ENCODE assay signal across 1 cellular context in genomic region chr1:91827094-91828006, GRCh38.
TF ChIP-seq lines count a peak whose summit lies in the region.

No MANE protein-coding gene starts in this region.

TF ChIP-seq in HepG2, 621 proteins besides CTCF, POLR2A, EP300 and RAD21 (continued from another document and continues in another):
- TF ChIP-seq, protein P1, sequence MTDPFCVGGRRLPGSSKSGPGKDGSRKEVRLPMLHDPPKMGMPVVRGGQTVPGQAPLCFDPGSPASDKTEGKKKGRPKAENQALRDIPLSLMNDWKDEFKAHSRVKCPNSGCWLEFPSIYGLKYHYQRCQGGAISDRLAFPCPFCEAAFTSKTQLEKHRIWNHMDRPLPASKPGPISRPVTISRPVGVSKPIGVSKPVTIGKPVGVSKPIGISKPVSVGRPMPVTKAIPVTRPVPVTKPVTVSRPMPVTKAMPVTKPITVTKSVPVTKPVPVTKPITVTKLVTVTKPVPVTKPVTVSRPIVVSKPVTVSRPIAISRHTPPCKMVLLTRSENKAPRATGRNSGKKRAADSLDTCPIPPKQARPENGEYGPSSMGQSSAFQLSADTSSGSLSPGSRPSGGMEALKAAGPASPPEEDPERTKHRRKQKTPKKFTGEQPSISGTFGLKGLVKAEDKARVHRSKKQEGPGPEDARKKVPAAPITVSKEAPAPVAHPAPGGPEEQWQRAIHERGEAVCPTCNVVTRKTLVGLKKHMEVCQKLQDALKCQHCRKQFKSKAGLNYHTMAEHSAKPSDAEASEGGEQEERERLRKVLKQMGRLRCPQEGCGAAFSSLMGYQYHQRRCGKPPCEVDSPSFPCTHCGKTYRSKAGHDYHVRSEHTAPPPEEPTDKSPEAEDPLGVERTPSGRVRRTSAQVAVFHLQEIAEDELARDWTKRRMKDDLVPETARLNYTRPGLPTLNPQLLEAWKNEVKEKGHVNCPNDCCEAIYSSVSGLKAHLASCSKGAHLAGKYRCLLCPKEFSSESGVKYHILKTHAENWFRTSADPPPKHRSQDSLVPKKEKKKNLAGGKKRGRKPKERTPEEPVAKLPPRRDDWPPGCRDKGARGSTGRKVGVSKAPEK (CRISPR knock-in tag; IDR thresholded peaks at IDR 0.05; ENCODE audit: borderline replicate concordance): no peak
- peak; percentile 82 for TF ChIP-seq ASH2L (IDR thresholded peaks at IDR 0.05; ENCODE audit: insufficient read length, low read depth, low read length)
- TF ChIP-seq KLF11 (CRISPR knock-in tag; IDR thresholded peaks at IDR 0.05): peak; percentile 46; the same call in 1 of the 2 replicates
- peak; percentile 40; the same call in 1 of the 2 replicates for TF ChIP-seq CBFB (CRISPR knock-in tag; IDR thresholded peaks at IDR 0.05)
- peak; percentile 66 for TF ChIP-seq ETV5 (CRISPR knock-in tag; IDR thresholded peaks at IDR 0.05; ENCODE audit: borderline replicate concordance)
- TF ChIP-seq BRD4 (CRISPR knock-in tag; IDR thresholded peaks at IDR 0.05): peak; percentile 70
- no peak for TF ChIP-seq ZNF619 (CRISPR knock-in tag; IDR thresholded peaks at IDR 0.05)
- TF ChIP-seq LBX2 (CRISPR knock-in tag; IDR thresholded peaks at IDR 0.05; ENCODE audit: borderline replicate concordance): no peak
- TF ChIP-seq RFX5 (IDR thresholded peaks at IDR 0.05; ENCODE audit: low read depth, low read length): no peak
- peak; percentile 66; the same call in 1 of the 2 replicates for TF ChIP-seq MYC (CRISPR knock-in tag; IDR thresholded peaks at IDR 0.05; ENCODE audit: borderline replicate concordance)
- no peak for TF ChIP-seq ZNF563 (CRISPR knock-in tag; IDR thresholded peaks at IDR 0.05)
- 0 out of 2 replicates have a peak, but pooled peaks have one; percentile 29 for TF ChIP-seq ZNF772 (CRISPR knock-in tag; IDR thresholded peaks at IDR 0.05)
- TF ChIP-seq CENPT (CRISPR knock-in tag; IDR thresholded peaks at IDR 0.05; ENCODE audit: low read depth): no peak
- 0 out of 2 replicates have a peak, but pooled peaks have one; percentile 17 for TF ChIP-seq ARID2 (CRISPR knock-in tag; IDR thresholded peaks at IDR 0.05; ENCODE audit: borderline replicate concordance)
- no peak for TF ChIP-seq RBM39 (IDR thresholded peaks at IDR 0.05; ENCODE audit: low read depth, low read length, poor library complexity, severe bottlenecking)
- TF ChIP-seq ZNF354B (CRISPR knock-in tag; IDR thresholded peaks at IDR 0.05): no peak
- no peak for TF ChIP-seq SMARCC2 (IDR thresholded peaks at IDR 0.05)
- TF ChIP-seq MEIS2 (CRISPR knock-in tag; IDR thresholded peaks at IDR 0.05): peak; percentile 77
- no peak for TF ChIP-seq CREB1 (IDR thresholded peaks at IDR 0.05)
- TF ChIP-seq CREB1 (CRISPR knock-in tag; IDR thresholded peaks at IDR 0.05): peak; percentile 48
- peak; percentile 64; the same call in 1 of the 2 replicates for TF ChIP-seq SP5 (CRISPR knock-in tag; IDR thresholded peaks at IDR 0.05; ENCODE audit: borderline replicate concordance, low read depth)
- peak; percentile 64 for TF ChIP-seq HMG20A (CRISPR knock-in tag; IDR thresholded peaks at IDR 0.05; ENCODE audit: borderline replicate concordance)
- TF ChIP-seq, protein P2, sequence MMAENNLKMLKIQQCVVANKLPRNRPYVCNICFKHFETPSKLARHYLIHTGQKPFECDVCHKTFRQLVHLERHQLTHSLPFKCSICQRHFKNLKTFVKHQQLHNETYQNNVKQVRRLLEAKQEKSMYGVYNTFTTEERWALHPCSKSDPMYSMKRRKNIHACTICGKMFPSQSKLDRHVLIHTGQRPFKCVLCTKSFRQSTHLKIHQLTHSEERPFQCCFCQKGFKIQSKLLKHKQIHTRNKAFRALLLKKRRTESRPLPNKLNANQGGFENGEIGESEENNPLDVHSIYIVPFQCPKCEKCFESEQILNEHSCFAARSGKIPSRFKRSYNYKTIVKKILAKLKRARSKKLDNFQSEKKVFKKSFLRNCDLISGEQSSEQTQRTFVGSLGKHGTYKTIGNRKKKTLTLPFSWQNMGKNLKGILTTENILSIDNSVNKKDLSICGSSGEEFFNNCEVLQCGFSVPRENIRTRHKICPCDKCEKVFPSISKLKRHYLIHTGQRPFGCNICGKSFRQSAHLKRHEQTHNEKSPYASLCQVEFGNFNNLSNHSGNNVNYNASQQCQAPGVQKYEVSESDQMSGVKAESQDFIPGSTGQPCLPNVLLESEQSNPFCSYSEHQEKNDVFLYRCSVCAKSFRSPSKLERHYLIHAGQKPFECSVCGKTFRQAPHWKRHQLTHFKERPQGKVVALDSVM (CRISPR knock-in tag; IDR thresholded peaks at IDR 0.05): no peak
- TF ChIP-seq ZBTB7B (CRISPR knock-in tag; IDR thresholded peaks at IDR 0.05): no peak; the same call in 1 of the 2 replicates
- TF ChIP-seq HIVEP1 (CRISPR knock-in tag; IDR thresholded peaks at IDR 0.05): no peak
- TF ChIP-seq, protein P3, sequence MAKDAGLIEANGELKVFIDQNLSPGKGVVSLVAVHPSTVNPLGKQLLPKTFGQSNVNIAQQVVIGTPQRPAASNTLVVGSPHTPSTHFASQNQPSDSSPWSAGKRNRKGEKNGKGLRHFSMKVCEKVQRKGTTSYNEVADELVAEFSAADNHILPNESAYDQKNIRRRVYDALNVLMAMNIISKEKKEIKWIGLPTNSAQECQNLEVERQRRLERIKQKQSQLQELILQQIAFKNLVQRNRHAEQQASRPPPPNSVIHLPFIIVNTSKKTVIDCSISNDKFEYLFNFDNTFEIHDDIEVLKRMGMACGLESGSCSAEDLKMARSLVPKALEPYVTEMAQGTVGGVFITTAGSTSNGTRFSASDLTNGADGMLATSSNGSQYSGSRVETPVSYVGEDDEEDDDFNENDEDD (CRISPR knock-in tag; IDR thresholded peaks at IDR 0.05; ENCODE audit: borderline replicate concordance): peak; percentile 68; the same call in 1 of the 2 replicates
- TF ChIP-seq ZNF691 (CRISPR knock-in tag; IDR thresholded peaks at IDR 0.05; ENCODE audit: borderline replicate concordance, low read depth): 0 out of 2 replicates have a peak, but pooled peaks have one; percentile 47
- TF ChIP-seq MXI1 (IDR thresholded peaks at IDR 0.05; ENCODE audit: borderline replicate concordance, low read depth, low read length): peak; percentile 81; the same call in 1 of the 3 replicates
- TF ChIP-seq, protein P4, sequence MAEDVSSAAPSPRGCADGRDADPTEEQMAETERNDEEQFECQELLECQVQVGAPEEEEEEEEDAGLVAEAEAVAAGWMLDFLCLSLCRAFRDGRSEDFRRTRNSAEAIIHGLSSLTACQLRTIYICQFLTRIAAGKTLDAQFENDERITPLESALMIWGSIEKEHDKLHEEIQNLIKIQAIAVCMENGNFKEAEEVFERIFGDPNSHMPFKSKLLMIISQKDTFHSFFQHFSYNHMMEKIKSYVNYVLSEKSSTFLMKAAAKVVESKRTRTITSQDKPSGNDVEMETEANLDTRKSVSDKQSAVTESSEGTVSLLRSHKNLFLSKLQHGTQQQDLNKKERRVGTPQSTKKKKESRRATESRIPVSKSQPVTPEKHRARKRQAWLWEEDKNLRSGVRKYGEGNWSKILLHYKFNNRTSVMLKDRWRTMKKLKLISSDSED (CRISPR knock-in tag; IDR thresholded peaks at IDR 0.05): no peak
- TF ChIP-seq KLF9 (CRISPR knock-in tag; IDR thresholded peaks at IDR 0.05; ENCODE audit: low read depth): no peak
- no peak for TF ChIP-seq MTF2 (CRISPR knock-in tag; IDR thresholded peaks at IDR 0.05; ENCODE audit: borderline replicate concordance)
- no peak for TF ChIP-seq ZNF720 (CRISPR knock-in tag; IDR thresholded peaks at IDR 0.05)
- TF ChIP-seq ZFYVE20 (CRISPR knock-in tag; IDR thresholded peaks at IDR 0.05; ENCODE audit: borderline replicate concordance, low read depth): no peak
- no peak for TF ChIP-seq MTERF4 (CRISPR knock-in tag; IDR thresholded peaks at IDR 0.05)
- peak; percentile 57; the same call in 1 of the 2 replicates for TF ChIP-seq STAT6 (CRISPR knock-in tag; IDR thresholded peaks at IDR 0.05; ENCODE audit: borderline replicate concordance)
- TF ChIP-seq ZNF17 (CRISPR knock-in tag; IDR thresholded peaks at IDR 0.05): no peak
- TF ChIP-seq SIN3A (IDR thresholded peaks at IDR 0.05; ENCODE audit: borderline replicate concordance, low read depth, low read length): peak; percentile 73
- TF ChIP-seq ZSCAN29 (CRISPR knock-in tag; conservative IDR thresholded peaks at IDR 0.05): 0 out of 2 replicates have a peak, but pooled peaks have one; percentile 55
- no peak for TF ChIP-seq NFE2L1 (CRISPR knock-in tag; IDR thresholded peaks at IDR 0.05; ENCODE audit: borderline replicate concordance)
- peak; percentile 86 for TF ChIP-seq HDAC2 (CRISPR knock-in tag; IDR thresholded peaks at IDR 0.05)
- no peak for TF ChIP-seq FOXA1 (IDR thresholded peaks at IDR 0.05)
- peak; percentile 85 for TF ChIP-seq FOXA1 (CRISPR knock-in tag; IDR thresholded peaks at IDR 0.05)
- TF ChIP-seq ZIK1 (CRISPR knock-in tag; IDR thresholded peaks at IDR 0.05; ENCODE audit: borderline replicate concordance, low read depth): no peak
- peak; percentile 40 for TF ChIP-seq RXRB (CRISPR knock-in tag; IDR thresholded peaks at IDR 0.05; ENCODE audit: borderline replicate concordance)
- no peak for TF ChIP-seq PRDM4 (CRISPR knock-in tag; IDR thresholded peaks at IDR 0.05; ENCODE audit: borderline replicate concordance)
- TF ChIP-seq ZNF577 (CRISPR knock-in tag; IDR thresholded peaks at IDR 0.05; ENCODE audit: borderline replicate concordance, low read depth): no peak
- no peak for TF ChIP-seq FLYWCH1 (CRISPR knock-in tag; IDR thresholded peaks at IDR 0.05)
- no peak for TF ChIP-seq ZNF20 (CRISPR knock-in tag; IDR thresholded peaks at IDR 0.05)
- TF ChIP-seq HMG20B (CRISPR knock-in tag; conservative IDR thresholded peaks at IDR 0.05): peak; percentile 66; the same call in 1 of the 2 replicates
- TF ChIP-seq PCBP1 (IDR thresholded peaks at IDR 0.05; ENCODE audit: borderline replicate concordance, low read depth, low read length): no peak
- TF ChIP-seq ZNF24 (IDR thresholded peaks at IDR 0.05): no peak
- TF ChIP-seq DR1 (CRISPR knock-in tag; IDR thresholded peaks at IDR 0.05): 0 out of 2 replicates have a peak, but pooled peaks have one; percentile 17
- no peak for TF ChIP-seq MLLT10 (CRISPR knock-in tag; IDR thresholded peaks at IDR 0.05)
- peak; percentile 55 for TF ChIP-seq MEF2D (CRISPR knock-in tag; IDR thresholded peaks at IDR 0.05)
- no peak for TF ChIP-seq PAWR (CRISPR knock-in tag; IDR thresholded peaks at IDR 0.05; ENCODE audit: borderline replicate concordance)
- no peak for TF ChIP-seq BRCA1 (CRISPR knock-in tag; IDR thresholded peaks at IDR 0.05)
- peak; percentile 90 for TF ChIP-seq HNRNPUL1 (IDR thresholded peaks at IDR 0.05; ENCODE audit: low read depth, low read length)
- 0 out of 2 replicates have a peak, but pooled peaks have one; percentile 22 for TF ChIP-seq MAFF (IDR thresholded peaks at IDR 0.05; ENCODE audit: low read depth, low read length)
- peak; percentile 20; the same call in 1 of the 2 replicates for TF ChIP-seq ZNF747 (CRISPR knock-in tag; IDR thresholded peaks at IDR 0.05; ENCODE audit: borderline replicate concordance)
- no peak; the same call in 1 of the 2 replicates for TF ChIP-seq MTA1 (CRISPR knock-in tag; IDR thresholded peaks at IDR 0.05; ENCODE audit: borderline replicate concordance)
- peak; percentile 88 for TF ChIP-seq HOXA3 (CRISPR knock-in tag; IDR thresholded peaks at IDR 0.05)
- TF ChIP-seq ZNF549 (CRISPR knock-in tag; IDR thresholded peaks at IDR 0.05): no peak
